23 cellular contexts compared by ENCODE assay signal in genomic region chr1:57494679-57495078, GRCh38.
DNase-seq lines count a peak whose midpoint lies in the region; TF ChIP-seq lines count a peak whose summit lies in the region.
"Had no signal": no experiment of that assay in that cellular context is flagged by ENCODE, and none has a peak within 500 bp of the region (broad histone marks: within the 10 kb centered on the region; RNA-seq: fewer than 3 reads in every experiment).

No MANE protein-coding gene starts in this region.

- no peak overlapping the region for H4K5ac ChIP-seq in mesendoderm (ENCODE audit: low read length)

- no peak for TF ChIP-seq CTCF in sigmoid colon (IDR thresholded peaks at IDR 0.05)

- H3K56ac ChIP-seq in mesendoderm (ENCODE audit: low read length): no peak overlapping the region

- no peak overlapping the region for H3K18ac ChIP-seq in mesendoderm (ENCODE audit: low read length)

- no peaks in the 10 kb centered on the region for H3K79me1 ChIP-seq in mesendoderm (ENCODE audit: low read length)

- no peaks in the 10 kb centered on the region for H3K9me3 Mint-ChIP-seq in activated CD4-positive, alpha-beta memory T cell treated with anti-CD3 and anti-CD28 coated beads, Interleukin-2, amount 10 ng/mL, durations not matched to agents 7 days and 5 days

- H3K27ac ChIP-seq in mesendoderm (ENCODE audit: low read depth, low read length): no peak overlapping the region
- H3K27ac ChIP-seq in sigmoid colon: no peak overlapping the region
- H3K27ac ChIP-seq: HL-60, KMS-11, SJCRH30 had no signal

- TF ChIP-seq POLR2A in sigmoid colon (IDR thresholded peaks at IDR 0.05): no peak

- H3K36me3 ChIP-seq in mesendoderm (ENCODE audit: control insufficient read depth, insufficient read depth, low read length) (no peaks in the 10 kb centered on the region), sigmoid colon (no peaks in the 10 kb centered on the region)
- H3K36me3 ChIP-seq: MG63, SJCRH30 had no signal

- CTCF ChIA-PET in activated CD4-positive, alpha-beta memory T cell treated with anti-CD3 and anti-CD28 coated beads, Interleukin-2, amount 10 ng/mL, durations not matched to agents 7 days and 5 days (lab: Charles Lee): no interaction called here

- H3K79me2 ChIP-seq in mesendoderm (ENCODE audit: control insufficient read depth, insufficient read depth, low read length): no peaks in the 10 kb centered on the region

- H3K9me3 ChIP-seq in sigmoid colon: no peaks in the 10 kb centered on the region
- H3K9me3 ChIP-seq: MG63, SJCRH30 had no signal

- no peak overlapping the region for H2BK120ac ChIP-seq in mesendoderm (ENCODE audit: low read depth, low read length)

- intact Hi-C loops in sigmoid colon (cut with DNase I): no loop called here

- no peak for TF ChIP-seq EP300 in sigmoid colon (IDR thresholded peaks at IDR 0.05)

- H2BK15ac ChIP-seq in mesendoderm (replicated peaks; ENCODE audit: low read depth): peak overlapping the region; percentile 25

- H3K27me3 ChIP-seq in mesendoderm (ENCODE audit: insufficient read depth, low read length, poor library complexity): no peaks in the 10 kb centered on the region
- H3K27me3 ChIP-seq in sigmoid colon: no peaks in the 10 kb centered on the region
- H3K27me3 ChIP-seq: SJCRH30 had no signal

- peak; percentile 7 for DNase-seq in NCI-H2029 (lab: John Stamatoyannopoulos, UW)
- DNase-seq in NCI-H2029 treated with DMSO at 0.1 percent for 48 hours (lab: John Stamatoyannopoulos, UW): no peak
- DNase-seq in NCI-H1105 treated with DMSO at 0.1 percent for 48 hours (lab: John Stamatoyannopoulos, UW): peak; percentile 82
- peak; percentile 33 for DNase-seq in astrocyte of the hippocampus (ENCODE audit: low read depth, low spot score)
- DNase-seq in mesendoderm: peak; percentile 55
- DNase-seq in NCI-H69 (lab: John Stamatoyannopoulos, UW): no peak
- DNase-seq in sigmoid colon: no peak
- no peak for DNase-seq in activated CD4-positive, alpha-beta memory T cell treated with anti-CD3 and anti-CD28 coated beads, Interleukin-2, amount 10 ng/mL, durations not matched to agents 7 days and 5 days
- DNase-seq: 8988T, DMS153, GF-D8, H7, MG63, NCI-H1048, NCI-H1694 treated with DMSO at 0.1 percent for 48 hours, NCI-H2171 treated with DMSO at 0.1 percent for 48 hours, NCI-H446, NCI-H526 treated with DMSO at 0.1 percent for 48 hours, PC-3, SJCRH30 had no signal

- no peak overlapping the region for H3K23ac ChIP-seq in mesendoderm (ENCODE audit: low read length)

- H3K4me1 ChIP-seq in mesendoderm (ENCODE audit: control insufficient read depth, low read depth, low read length): no peaks in the 10 kb centered on the region
- H3K4me1 ChIP-seq in sigmoid colon: peaks cover 0 to 2% (median 0%) of the 10 kb centered on the region in 4 donors

- POLR2A ChIA-PET in activated CD4-positive, alpha-beta memory T cell treated with anti-CD3 and anti-CD28 coated beads, Interleukin-2, amount 10 ng/mL, durations not matched to agents 7 days and 5 days (lab: Charles Lee): no interaction called here

- H3K4me1 Mint-ChIP-seq in activated CD4-positive, alpha-beta memory T cell treated with anti-CD3 and anti-CD28 coated beads, Interleukin-2, amount 10 ng/mL, durations not matched to agents 7 days and 5 days: no peaks in the 10 kb centered on the region
- H3K4me1 Mint-ChIP-seq: CD14-positive monocyte had no signal

- no peak overlapping the region for H3K9ac ChIP-seq in mesendoderm (ENCODE audit: low read length)
- H3K9ac ChIP-seq: KMS-11 had no signal

- no peak overlapping the region for H3K4me3 Mint-ChIP-seq in activated CD4-positive, alpha-beta memory T cell treated with anti-CD3 and anti-CD28 coated beads, Interleukin-2, amount 10 ng/mL, durations not matched to agents 7 days and 5 days
- H3K4me3 Mint-ChIP-seq: CD14-positive monocyte had no signal

- no peak overlapping the region for H3K4ac ChIP-seq in mesendoderm (ENCODE audit: low read depth, low read length)

- no peak overlapping the region for H3K4me3 ChIP-seq in mesendoderm (ENCODE audit: low read length)
- H3K4me3 ChIP-seq in sigmoid colon: no peak overlapping the region
- H3K4me3 ChIP-seq: MG63, SJCRH30 had no signal

- no peaks in the 10 kb centered on the region for H3K27me3 Mint-ChIP-seq in activated CD4-positive, alpha-beta memory T cell treated with anti-CD3 and anti-CD28 coated beads, Interleukin-2, amount 10 ng/mL, durations not matched to agents 7 days and 5 days

- no CpG with 5 or more reads among the region's 5 CpGs for WGBS in mesendoderm (ENCODE audit: extremely low coverage, insufficient coverage, low lambda C conversion rate)
- 59 to 80% methylated on average over 5 of the region's 5 CpGs for WGBS in sigmoid colon, 2 donors

- no peak overlapping the region for H3K27ac Mint-ChIP-seq in activated CD4-positive, alpha-beta memory T cell treated with anti-CD3 and anti-CD28 coated beads, Interleukin-2, amount 10 ng/mL, durations not matched to agents 7 days and 5 days
- H3K27ac Mint-ChIP-seq: CD14-positive monocyte had no signal

- H2AK5ac ChIP-seq in mesendoderm (ENCODE audit: low read length): no peak overlapping the region

- H3K4me2 ChIP-seq in mesendoderm (ENCODE audit: low read length): no peak overlapping the region
- H3K4me2 ChIP-seq: KMS-11 had no signal

- H4K8ac ChIP-seq in mesendoderm (ENCODE audit: low read depth, low read length): no peak overlapping the region

- no peak overlapping the region for H2BK5ac ChIP-seq in mesendoderm (ENCODE audit: low read length)

- no peaks in the 10 kb centered on the region for H3K36me3 Mint-ChIP-seq in activated CD4-positive, alpha-beta memory T cell treated with anti-CD3 and anti-CD28 coated beads, Interleukin-2, amount 10 ng/mL, durations not matched to agents 7 days and 5 days (ENCODE audit: low read depth)
- H3K36me3 Mint-ChIP-seq: CD14-positive monocyte had no signal

Comparison
In these comparisons a context has a peak if more than half of its experiments do, and no peak if none do; other contexts are left out.
1. DNase-seq: peak in NCI-H2029 (single experiment), NCI-H1105 treated with DMSO at 0.1 percent for 48 hours (single experiment), astrocyte of the hippocampus (single experiment) and mesendoderm (single experiment); none in NCI-H2029 treated with DMSO at 0.1 percent for 48 hours (single experiment), NCI-H69 (single experiment), sigmoid colon (single experiment) and activated CD4-positive, alpha-beta memory T cell treated with anti-CD3 and anti-CD28 coated beads, Interleukin-2, amount 10 ng/mL, durations not matched to agents 7 days and 5 days (single experiment).